12 cellular contexts compared by ENCODE assay signal in the genomic region with DNA sequence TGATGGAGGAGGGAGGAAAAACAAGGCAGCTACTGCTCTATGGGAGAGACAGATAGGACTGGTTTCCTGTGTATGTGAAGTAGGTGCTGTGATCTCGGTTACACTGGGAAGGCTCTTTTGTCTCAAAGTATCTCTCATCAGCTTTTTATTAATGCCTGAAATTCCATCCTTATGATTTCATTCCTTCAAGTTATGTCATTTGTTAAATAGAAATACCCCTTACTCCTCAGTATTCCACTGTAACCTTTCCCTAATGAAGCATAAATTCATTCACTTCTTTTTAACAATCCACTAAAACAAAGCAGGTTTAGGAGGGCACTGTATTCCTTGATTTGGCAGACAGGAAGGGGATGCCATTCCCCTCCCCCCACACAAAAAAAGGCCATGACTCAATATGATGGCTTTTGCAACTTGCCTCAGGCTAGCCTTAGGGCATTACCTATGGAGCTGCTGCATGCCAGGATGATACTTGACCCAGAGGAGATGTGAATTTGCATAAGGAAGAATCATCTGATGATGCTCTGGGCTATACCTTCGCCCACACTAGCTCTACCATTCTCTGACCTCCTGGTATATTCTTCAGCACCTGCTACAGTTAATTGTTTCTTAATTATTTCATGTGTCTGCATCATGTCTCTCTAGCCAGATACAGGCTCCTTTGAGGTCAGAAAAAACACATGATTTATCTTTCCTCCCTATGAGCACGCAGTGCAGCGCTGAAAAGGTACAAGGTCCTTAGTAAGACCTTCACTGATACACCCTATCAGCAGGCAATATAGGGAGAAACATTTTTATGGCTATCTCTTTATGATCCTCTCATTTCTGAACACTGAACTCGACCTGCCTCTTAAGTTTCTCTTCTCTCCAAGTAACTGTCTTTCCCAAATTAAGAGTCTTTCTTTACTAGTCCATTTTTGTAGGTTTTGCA. TPM values are rescaled to one million over a fixed set of nuclear protein-coding genes. Genes with fewer than 3 reads are reported as not detected.
A peak's percentile ranks its signal among the peaks of the same experiment; 100 is the strongest.
DNase-seq lines count a peak whose midpoint lies in the region; ATAC-seq, FAIRE-seq and TF ChIP-seq lines count a peak whose summit lies in the region.
"Had no signal": no experiment of that assay in that cellular context is flagged by ENCODE, and none has a peak within 500 bp of the region (broad histone marks: within the 10 kb centered on the region; RNA-seq: fewer than 3 reads in every experiment).

No MANE protein-coding gene starts in this region.

- H3K79me2 ChIP-seq in ACC112 (ENCODE audit: control insufficient read depth, insufficient read depth, low read length, unreplicated experiment), result peaks cover 86% of the 10 kb centered on the region

- no peak for TF ChIP-seq CTCF in CD14-positive monocyte (IDR thresholded peaks at IDR 0.05)

- H3K4me1 Mint-ChIP-seq in CD14-positive monocyte, result peaks cover 45% of the 10 kb centered on the region

- H2AFZ ChIP-seq in ACC112 (ENCODE audit: low read length, unreplicated experiment), result no peak overlapping the region

- peak overlapping the region in 1 of 2 donors; percentile 46 for H3K4me3 Mint-ChIP-seq in CD14-positive monocyte

- H3K4me1 ChIP-seq in ACC112 (ENCODE audit: control insufficient read depth, insufficient read depth, low read length, unreplicated experiment), result peaks cover 18% of the 10 kb centered on the region

- H3K27me3 Mint-ChIP-seq in CD14-positive monocyte (ENCODE audit: low read depth in 3 of 3), result no peaks in the 10 kb centered on the region

- no peak for TF ChIP-seq POLR2A in H54 (IDR thresholded peaks at IDR 0.05; ENCODE audit: low read depth, low read length)

- no peaks in the 10 kb centered on the region; the same call in 1 of the 2 replicates for H3K36me3 ChIP-seq in ACC112 (ENCODE audit: insufficient read depth, low read length)
- H3K36me3 ChIP-seq: cardiac muscle cell, suprapubic skin had no signal

- peak; percentile 94 for FAIRE-seq in H54 (lab: Jason Lieb, UNC)

- H3K27ac ChIP-seq in ACC112 (ENCODE audit: low read depth, low read length), result peak overlapping the region; percentile 52
- H3K27ac ChIP-seq: cardiac muscle cell, skin epidermis, suprapubic skin had no signal

- H3K27ac Mint-ChIP-seq in CD14-positive monocyte, result peak overlapping the region in 2 of 7 donors; percentile 12 to 38

- ATAC-seq in GM21381 (IDR thresholded peaks at IDR 0.05; ENCODE audit: unreplicated experiment), result no peak
- no peak for ATAC-seq in GM18867 (IDR thresholded peaks at IDR 0.05; ENCODE audit: unreplicated experiment)

- peaks cover 15 to 37% of the 10 kb centered on the region in 2 donors for H3K36me3 Mint-ChIP-seq in CD14-positive monocyte

- DNase-seq in H54 (ENCODE audit: insufficient read length, low spot score), result peak; percentile 21
- DNase-seq in SW480 (ENCODE audit: low spot score), result peak; percentile 12
- peak; percentile 59 for DNase-seq in iPS-NIHi7 (ENCODE audit: extremely low spot score)
- no peak for DNase-seq in CD14-positive monocyte (ENCODE audit: low spot score)
- DNase-seq in cardiac septum (ENCODE audit: low spot score), result no peak
- DNase-seq: NCI-H510A had no signal

- intact Hi-C loops in CD14-positive monocyte (cut with micrococcal nuclease), result no loop called here
- intact Hi-C loops in cardiac septum (cut with DNase I), result no loop called here

- H3K4me3 ChIP-seq in ACC112 (ENCODE audit: low read depth, low read length), result no peak overlapping the region
- H3K4me3 ChIP-seq: cardiac muscle cell, skin epidermis, suprapubic skin had no signal

- no peaks in the 10 kb centered on the region for H3K27me3 ChIP-seq in ACC112 (ENCODE audit: insufficient read depth, low read length)
- H3K27me3 ChIP-seq: cardiac muscle cell, suprapubic skin had no signal

- no peaks in the 10 kb centered on the region for H3K9me3 Mint-ChIP-seq in CD14-positive monocyte

RNA-seq across cellular contexts. Expression of gene NR3C1, which starts 26.3 kb away (rescaled TPM):
- polyA plus RNA-seq in CD14-positive monocyte, result 10 to 100 TPM; 75.1 to 82.8 TPM
- 68.5 TPM for total RNA-seq in cardiac septum

Comparison
In these comparisons a context has a peak if more than half of its experiments do, and no peak if none do; other contexts are left out.
1. DNase-seq: peak in H54 (single experiment), SW480 (single experiment) and iPS-NIHi7 (single experiment); none in CD14-positive monocyte (single experiment) and cardiac septum (single experiment).